17 cellular contexts compared by ENCODE assay signal in genomic region chr17:2189231-2189630, GRCh38.
A peak's percentile ranks its signal among the peaks of the same experiment; 100 is the strongest.
DNase-seq lines count a peak whose midpoint lies in the region; ATAC-seq, FAIRE-seq and TF ChIP-seq lines count a peak whose summit lies in the region.
"Had no signal": no experiment of that assay in that cellular context is flagged by ENCODE, and none has a peak within 500 bp of the region (broad histone marks: within the 10 kb centered on the region; RNA-seq: fewer than 3 reads in every experiment).

No MANE protein-coding gene starts in this region.

- no peak for FAIRE-seq in urothelium cell line (lab: Jason Lieb, UNC)
- FAIRE-seq: colon, TTC549 had no signal

- H2BK120ac ChIP-seq in mesendoderm (ENCODE audit: low read depth, low read length): no peak overlapping the region

- H3K27me3 Mint-ChIP-seq in CD4-positive, alpha-beta memory T cell: no peaks in the 10 kb centered on the region
- peaks cover 4% of the 10 kb centered on the region for H3K27me3 Mint-ChIP-seq in endothelial cell (ENCODE audit: unreplicated experiment)
- H3K27me3 Mint-ChIP-seq: activated naive CD8-positive, alpha-beta T cell treated with anti-CD3 and anti-CD28 coated beads, Interleukin-2, amount 50 U/mL, for 24 hours had no signal

- peaks cover 19% of the 10 kb centered on the region for H3K36me3 ChIP-seq in CD4-positive, alpha-beta memory T cell (ENCODE audit: insufficient read depth, low read length)
- H3K36me3 ChIP-seq in lung (ENCODE audit: control insufficient read depth in 2 of 2, insufficient read depth in 2 of 2, low read length in 2 of 2) (peaks cover 0 to 17% of the 10 kb centered on the region in 2 donors), stomach smooth muscle (ENCODE audit: control insufficient read depth in 2 of 2, insufficient read depth in 2 of 2, low read length in 2 of 2) (peaks cover 16 to 24% of the 10 kb centered on the region in 2 donors), mesendoderm (ENCODE audit: control insufficient read depth, insufficient read depth, low read length) (no peaks in the 10 kb centered on the region)

- peak overlapping the region in 4 of 7 donors; percentile 5 to 48 (median 17) for H3K27ac Mint-ChIP-seq in CD4-positive, alpha-beta memory T cell
- H3K27ac Mint-ChIP-seq in endothelial cell (ENCODE audit: unreplicated experiment): no peak overlapping the region
- H3K27ac Mint-ChIP-seq: activated naive CD8-positive, alpha-beta T cell treated with anti-CD3 and anti-CD28 coated beads, Interleukin-2, amount 50 U/mL, for 24 hours; activated T-cell treated with anti-CD3 and anti-CD28 coated beads, Interleukin-2, amount 50 U/mL, for 72 hours had no signal

- H3K4me3 Mint-ChIP-seq in CD4-positive, alpha-beta memory T cell: no peak overlapping the region
- H3K4me3 Mint-ChIP-seq in endothelial cell (ENCODE audit: unreplicated experiment): peak overlapping the region; percentile 8
- H3K4me3 Mint-ChIP-seq: activated naive CD8-positive, alpha-beta T cell treated with anti-CD3 and anti-CD28 coated beads, Interleukin-2, amount 50 U/mL, for 24 hours; activated T-cell treated with anti-CD3 and anti-CD28 coated beads, Interleukin-2, amount 50 U/mL, for 72 hours had no signal

- H3K4me1 ChIP-seq in CD4-positive, alpha-beta memory T cell (ENCODE audit: insufficient read depth, low read length): peaks cover 23% of the 10 kb centered on the region
- H3K4me1 ChIP-seq in lung (ENCODE audit: control insufficient read depth in 2 of 2, insufficient read depth in 2 of 2, low read length in 2 of 2) (peaks cover 25 to 26% of the 10 kb centered on the region in 2 donors), stomach smooth muscle (ENCODE audit: control insufficient read depth, insufficient read depth, low read length) (peaks cover 18% of the 10 kb centered on the region), mesendoderm (ENCODE audit: control insufficient read depth, low read depth, low read length) (no peaks in the 10 kb centered on the region)

- no peak overlapping the region for H4K5ac ChIP-seq in mesendoderm (ENCODE audit: low read length)

- CTCF ChIA-PET in CD4-positive, alpha-beta memory T cell (lab: Charles Lee; ENCODE audit: partially characterized antibody): no interaction called here

- no peaks in the 10 kb centered on the region for H3K79me2 ChIP-seq in mesendoderm (ENCODE audit: control insufficient read depth, insufficient read depth, low read length)

- POLR2A ChIA-PET in CD4-positive, alpha-beta memory T cell (lab: Charles Lee; ENCODE audit: partially characterized antibody): interaction anchor here (0.6 kb wide), 1 partner anchor 204 kb away, joined by 4 read pairs; no protein-coding TSS in a partner anchor

- H3K4me3 ChIP-seq in CD4-positive, alpha-beta memory T cell (ENCODE audit: low read length in 2 of 2): no peak overlapping the region
- no peak overlapping the region for H3K4me3 ChIP-seq in lung
- H3K4me3 ChIP-seq in stomach smooth muscle (ENCODE audit: low read length in 2 of 2): no peak overlapping the region
- no peak overlapping the region for H3K4me3 ChIP-seq in mesendoderm (ENCODE audit: low read length)

- no peak overlapping the region for H3K9ac ChIP-seq in stomach smooth muscle (ENCODE audit: low read length in 2 of 2)
- no peak overlapping the region for H3K9ac ChIP-seq in mesendoderm (ENCODE audit: low read length)

- H3K27me3 ChIP-seq in CD4-positive, alpha-beta memory T cell (ENCODE audit: insufficient read depth, low read length): no peaks in the 10 kb centered on the region
- H3K27me3 ChIP-seq in lung (ENCODE audit: control insufficient read depth, insufficient read depth) (no peaks in the 10 kb centered on the region), stomach smooth muscle (ENCODE audit: control insufficient read depth in 1 of 2, insufficient read depth in 2 of 2, low read length in 2 of 2) (no peaks in the 10 kb centered on the region), mesendoderm (ENCODE audit: insufficient read depth, low read length, poor library complexity) (no peaks in the 10 kb centered on the region)
- H3K27me3 ChIP-seq: neutrophil had no signal

- H3K9me3 ChIP-seq in CD4-positive, alpha-beta memory T cell (ENCODE audit: control insufficient read depth in 1 of 2, low read length in 2 of 2): no peaks in the 10 kb centered on the region
- H3K9me3 ChIP-seq in lung (ENCODE audit: control insufficient read depth in 2 of 2, insufficient read depth in 1 of 2, low read length in 1 of 2) (peaks cover 0 to 2% of the 10 kb centered on the region in 2 donors), stomach smooth muscle (ENCODE audit: control insufficient read depth in 2 of 2, low read length in 2 of 2) (no peaks in the 10 kb centered on the region)
- H3K9me3 ChIP-seq: neutrophil had no signal

- ATAC-seq in lung (ENCODE audit: insufficient read depth, low FRiP score): no peak
- ATAC-seq: activated naive CD8-positive, alpha-beta T cell treated with anti-CD3 and anti-CD28 coated beads, Interleukin-2, amount 50 U/mL, for 24 hours; activated T-cell treated with anti-CD3 and anti-CD28 coated beads, Interleukin-2, amount 50 U/mL, for 72 hours had no signal

- H3K79me1 ChIP-seq in mesendoderm (ENCODE audit: low read length): no peaks in the 10 kb centered on the region

- no peak overlapping the region for H3K56ac ChIP-seq in mesendoderm (ENCODE audit: low read length)

- no peak overlapping the region for H3K4ac ChIP-seq in mesendoderm (ENCODE audit: low read depth, low read length)

- peaks cover 24 to 45% (median 35%) of the 10 kb centered on the region in 4 donors for H3K4me1 Mint-ChIP-seq in CD4-positive, alpha-beta memory T cell
- peaks cover 12% of the 10 kb centered on the region for H3K4me1 Mint-ChIP-seq in endothelial cell (ENCODE audit: unreplicated experiment)

- H3K27ac ChIP-seq in CD4-positive, alpha-beta memory T cell (ENCODE audit: low read depth, low read length): no peak overlapping the region
- peak overlapping the region; percentile 46 to 80 for H3K27ac ChIP-seq in lung (ENCODE audit: low read depth in 1 of 2, low read length in 1 of 2)
- H3K27ac ChIP-seq in stomach smooth muscle (ENCODE audit: low read length): peak overlapping the region; percentile 31
- H3K27ac ChIP-seq in mesendoderm (ENCODE audit: low read depth, low read length): no peak overlapping the region
- H3K27ac ChIP-seq: neutrophil had no signal

- no peak overlapping the region for H2BK15ac ChIP-seq in mesendoderm (replicated peaks; ENCODE audit: low read depth)

- no peak for DNase-seq in CD4-positive, alpha-beta memory T cell
- DNase-seq in endothelial cell (ENCODE audit: low spot score): no peak
- no peak for DNase-seq in lung (ENCODE audit: low spot score)
- DNase-seq in dermis blood vessel endothelial cell: no peak
- no peak for DNase-seq in stimulated activated CD4-positive, alpha-beta T cell treated with anti-CD3 and anti-CD28 coated beads, Interleukin-2, amount 100 ng/mL, for 24 hours
- DNase-seq in urothelium cell line (ENCODE audit: low spot score): no peak
- no peak for DNase-seq in mesendoderm
- DNase-seq: activated CD4-positive, alpha-beta T cell treated with anti-CD3 and anti-CD28 coated beads, Interleukin-2, amount 50 U/mL, for 48 hours; activated naive CD8-positive, alpha-beta T cell treated with anti-CD3 and anti-CD28 coated beads, Interleukin-2, amount 50 U/mL, for 24 hours; activated T-cell treated with anti-CD3 and anti-CD28 coated beads, Interleukin-2, amount 50 U/mL, for 72 hours; DMS 273 treated with DMSO at 0.1 percent for 48 hours; NCI-H146; NCI-H345 had no signal

- peaks cover 45 to 63% of the 10 kb centered on the region in 2 donors for H3K36me3 Mint-ChIP-seq in CD4-positive, alpha-beta memory T cell
- H3K36me3 Mint-ChIP-seq in endothelial cell (ENCODE audit: low read depth, unreplicated experiment): peaks cover 38% of the 10 kb centered on the region

- H3K9me3 Mint-ChIP-seq in CD4-positive, alpha-beta memory T cell: no peaks in the 10 kb centered on the region
- H3K9me3 Mint-ChIP-seq in endothelial cell (ENCODE audit: unreplicated experiment): no peaks in the 10 kb centered on the region
- H3K9me3 Mint-ChIP-seq: activated naive CD8-positive, alpha-beta T cell treated with anti-CD3 and anti-CD28 coated beads, Interleukin-2, amount 50 U/mL, for 24 hours; activated T-cell treated with anti-CD3 and anti-CD28 coated beads, Interleukin-2, amount 50 U/mL, for 72 hours had no signal

- no peak overlapping the region for H3K23ac ChIP-seq in mesendoderm (ENCODE audit: low read length)

- no peak for TF ChIP-seq CTCF in endothelial cell (IDR thresholded peaks at IDR 0.05; ENCODE audit: unreplicated experiment)
- TF ChIP-seq CTCF in lung (IDR thresholded peaks at IDR 0.05; ENCODE audit: control extremely low read depth, extremely low read depth): no peak

- no peak overlapping the region for H3K4me2 ChIP-seq in mesendoderm (ENCODE audit: low read length)

- H3K18ac ChIP-seq in mesendoderm (ENCODE audit: low read length): no peak overlapping the region

- intact Hi-C loops in CD4-positive, alpha-beta memory T cell (cut with micrococcal nuclease): no loop called here

- no peak overlapping the region for H4K8ac ChIP-seq in mesendoderm (ENCODE audit: low read depth, low read length)

- H2BK5ac ChIP-seq in mesendoderm (ENCODE audit: low read length): no peak overlapping the region

- no peak overlapping the region for H2AK5ac ChIP-seq in mesendoderm (ENCODE audit: low read length)

- 72 to 83% methylated on average over 4 of the region's 4 CpGs for WGBS in lung, 2 donors
- WGBS in mesendoderm (ENCODE audit: extremely low coverage, insufficient coverage, low lambda C conversion rate): no CpG with 5 or more reads among the region's 4 CpGs

Comparison
In these comparisons a context has a peak if more than half of its experiments do, and no peak if none do; other contexts are left out.
1. H3K27ac ChIP-seq: peak in lung (2 of 2) and stomach smooth muscle (single experiment); none in CD4-positive, alpha-beta memory T cell (single experiment) and mesendoderm (single experiment).